Comparison of ENCODE assay signal across 8 cellular contexts in the genomic region with DNA sequence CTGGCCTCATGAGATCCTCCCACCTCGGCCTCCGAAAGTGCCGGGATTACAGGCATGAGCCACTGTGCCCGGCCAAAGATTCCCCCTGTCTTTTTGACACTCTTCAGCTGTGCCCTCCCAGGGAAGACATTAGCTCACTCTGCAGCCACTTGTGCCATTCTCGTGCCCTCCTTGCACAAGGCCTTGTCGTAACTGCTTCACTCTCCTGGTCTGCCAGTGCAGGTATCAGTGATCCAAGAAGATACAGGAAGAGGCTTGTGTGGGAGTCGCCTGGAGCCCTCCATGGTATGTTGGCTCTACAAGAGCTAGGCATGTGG. TPM values are rescaled to one million over a fixed set of nuclear protein-coding genes. Genes with fewer than 3 reads are reported as not detected.
A peak's percentile ranks its signal among the peaks of the same experiment; 100 is the strongest.
DNase-seq lines count a peak whose midpoint lies in the region; ATAC-seq and TF ChIP-seq lines count a peak whose summit lies in the region.

No MANE protein-coding gene starts in this region.

- no peaks in the 10 kb centered on the region for H3K9me3 Mint-ChIP-seq in activated naive CD4-positive, alpha-beta T cell treated with anti-CD3 and anti-CD28 coated beads, Interleukin-2, amount 50 U/mL, for 72 hours
- H3K9me3 Mint-ChIP-seq in central memory CD8-positive, alpha-beta T cell: no peaks in the 10 kb centered on the region

- peaks cover 11% of the 10 kb centered on the region for H3K4me1 Mint-ChIP-seq in central memory CD8-positive, alpha-beta T cell

- DNase-seq in activated naive CD4-positive, alpha-beta T cell treated with anti-CD3 and anti-CD28 coated beads, Interleukin-2, amount 50 U/mL, for 72 hours (ENCODE audit: low spot score in 2 of 2): no peak
- no peak for DNase-seq in activated naive CD4-positive, alpha-beta T cell treated with anti-CD3 and anti-CD28 coated beads, Interleukin-2, amount 50 U/mL, for 16 hours
- DNase-seq in central memory CD8-positive, alpha-beta T cell (ENCODE audit: low spot score in 2 of 2): no peak
- DNase-seq in tibial nerve (ENCODE audit: low spot score in 2 of 2) (no peak), HK-2 (ENCODE audit: unreplicated experiment) (no peak)

- no peaks in the 10 kb centered on the region for H3K36me3 ChIP-seq in muscle layer of duodenum (ENCODE audit: control insufficient read depth in 1 of 2, insufficient read depth in 2 of 2, low read length in 2 of 2)
- H3K36me3 ChIP-seq in tibial nerve: no peaks in the 10 kb centered on the region

- no peaks in the 10 kb centered on the region for H3K36me3 Mint-ChIP-seq in activated naive CD4-positive, alpha-beta T cell treated with anti-CD3 and anti-CD28 coated beads, Interleukin-2, amount 50 U/mL, for 72 hours
- H3K36me3 Mint-ChIP-seq in central memory CD8-positive, alpha-beta T cell (ENCODE audit: insufficient read depth): peaks cover 4% of the 10 kb centered on the region

- TF ChIP-seq POLR2A in tibial nerve (IDR thresholded peaks at IDR 0.05): no peak

- H3K4me1 ChIP-seq in muscle layer of duodenum (ENCODE audit: control insufficient read depth in 1 of 2, insufficient read depth in 2 of 2, low read length in 2 of 2) (peaks cover 9 to 29% of the 10 kb centered on the region in 2 donors), tibial nerve (peaks cover 0 to 34% (median 8%) of the 10 kb centered on the region in 4 donors)

- peak overlapping the region; percentile 73 to 92 for H3K27ac Mint-ChIP-seq in activated naive CD4-positive, alpha-beta T cell treated with anti-CD3 and anti-CD28 coated beads, Interleukin-2, amount 50 U/mL, for 72 hours
- H3K27ac Mint-ChIP-seq in central memory CD8-positive, alpha-beta T cell (ENCODE audit: low read depth): peak overlapping the region; percentile 58

- peak overlapping the region; percentile 3 for H3K4me3 Mint-ChIP-seq in central memory CD8-positive, alpha-beta T cell

- no peak for TF ChIP-seq EP300 in tibial nerve (IDR thresholded peaks at IDR 0.05)

- no peak overlapping the region for H3K4me3 ChIP-seq in muscle layer of duodenum (ENCODE audit: low read depth in 1 of 2, low read length in 2 of 2)
- no peak overlapping the region for H3K4me3 ChIP-seq in tibial nerve

- ATAC-seq in activated naive CD4-positive, alpha-beta T cell treated with anti-CD3 and anti-CD28 coated beads, Interleukin-2, amount 50 U/mL, for 72 hours: peak; percentile 9 to 12
- no peak for ATAC-seq in central memory CD8-positive, alpha-beta T cell (replicated peaks; ENCODE audit: extremely low read depth, poor library complexity, severe bottlenecking)
- ATAC-seq in GM19455 (IDR thresholded peaks at IDR 0.05; ENCODE audit: unreplicated experiment) (no peak), HG02840 (IDR thresholded peaks at IDR 0.05; ENCODE audit: low FRiP score, unreplicated experiment) (no peak)

- no peaks in the 10 kb centered on the region for H3K27me3 Mint-ChIP-seq in central memory CD8-positive, alpha-beta T cell

- TF ChIP-seq CTCF in tibial nerve (IDR thresholded peaks at IDR 0.05): no peak

- H3K9me3 ChIP-seq in muscle layer of duodenum (ENCODE audit: control insufficient read depth in 1 of 2, low read length in 2 of 2): no peaks in the 10 kb centered on the region
- H3K9me3 ChIP-seq in tibial nerve: no peaks in the 10 kb centered on the region

- 90 to 91% methylated on average over 7 of the region's 7 CpGs for WGBS in tibial nerve, 2 donors

- H3K27me3 ChIP-seq in muscle layer of duodenum (ENCODE audit: low read depth, low read length): no peaks in the 10 kb centered on the region
- H3K27me3 ChIP-seq in tibial nerve: no peaks in the 10 kb centered on the region

- H3K27ac ChIP-seq in muscle layer of duodenum (ENCODE audit: low read length) (peak overlapping the region; percentile 71), tibial nerve (peak overlapping the region; percentile 62 to 95 (median 72))

RNA-seq across cellular contexts. Expression of a gene that starts 22.0 kb away (rescaled TPM):
- 10 to 100 TPM; 74.3 to 86.3 TPM for total RNA-seq in activated naive CD4-positive, alpha-beta T cell treated with anti-CD3 and anti-CD28 coated beads, Interleukin-2, amount 50 U/mL, for 72 hours
- total RNA-seq in tibial nerve: 10 to 100 TPM; 61.5 to 78.7 (median 71.9) TPM

Comparison
In these comparisons a context has a peak if more than half of its experiments do, and no peak if none do; other contexts are left out.
1. ATAC-seq: peak in activated naive CD4-positive, alpha-beta T cell treated with anti-CD3 and anti-CD28 coated beads, Interleukin-2, amount 50 U/mL, for 72 hours (2 of 2); none in central memory CD8-positive, alpha-beta T cell (single experiment), GM19455 (single experiment) and HG02840 (single experiment).